ENCODE assay signal across 1 cellular context in the genomic region with DNA sequence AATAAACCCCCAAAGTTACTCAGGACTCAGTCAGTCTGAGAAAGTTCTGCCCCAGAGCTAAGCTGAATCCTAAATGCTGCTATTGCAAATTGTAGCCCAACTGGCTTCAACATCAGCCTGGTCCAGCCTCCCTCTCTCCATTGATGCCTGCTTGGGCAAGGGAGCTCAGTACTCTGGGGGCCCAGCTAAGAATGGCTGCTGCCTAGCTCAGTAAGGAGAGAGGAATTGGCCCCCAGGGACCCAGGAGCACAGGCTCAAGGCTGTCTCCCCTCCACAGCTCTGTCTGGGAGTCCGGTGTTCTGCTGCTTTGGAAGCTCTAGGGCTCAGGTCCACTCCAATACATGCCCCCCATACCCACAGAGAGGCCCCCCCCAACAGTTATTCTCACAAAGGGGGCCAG.
TF ChIP-seq lines count a peak whose summit lies in the region.

No MANE protein-coding gene starts in this region.

TF ChIP-seq in IMR-90, 13 proteins besides CTCF, POLR2A, EP300 and RAD21:
- TF ChIP-seq BHLHE40 (IDR thresholded peaks at IDR 0.05; ENCODE audit: low read depth, low read length) (no peak), RFX5 (IDR thresholded peaks at IDR 0.05; ENCODE audit: low read depth, low read length) (no peak), CEBPB (IDR thresholded peaks at IDR 0.05; ENCODE audit: low read depth, low read length) (no peak), SMC3 (IDR thresholded peaks at IDR 0.05; ENCODE audit: low read depth, low read length) (no peak), CHD1 (IDR thresholded peaks at IDR 0.05; ENCODE audit: low read depth, low read length) (no peak), FOS (IDR thresholded peaks at IDR 0.05; ENCODE audit: low read depth, low read length) (no peak), MAFK (IDR thresholded peaks at IDR 0.05; ENCODE audit: low read depth, low read length) (no peak), ELK1 (IDR thresholded peaks at IDR 0.05; ENCODE audit: borderline replicate concordance, low read depth, low read length) (no peak), NFE2L2 (IDR thresholded peaks at IDR 0.05; ENCODE audit: low read depth, low read length) (no peak), MAZ (IDR thresholded peaks at IDR 0.05; ENCODE audit: borderline replicate concordance, low read depth, low read length) (no peak), RCOR1 (IDR thresholded peaks at IDR 0.05; ENCODE audit: insufficient replicate concordance, low read length) (no peak), MXI1 (IDR thresholded peaks at IDR 0.05; ENCODE audit: borderline replicate concordance, low read depth, low read length) (no peak)
- TF ChIP-seq, protein P1, sequence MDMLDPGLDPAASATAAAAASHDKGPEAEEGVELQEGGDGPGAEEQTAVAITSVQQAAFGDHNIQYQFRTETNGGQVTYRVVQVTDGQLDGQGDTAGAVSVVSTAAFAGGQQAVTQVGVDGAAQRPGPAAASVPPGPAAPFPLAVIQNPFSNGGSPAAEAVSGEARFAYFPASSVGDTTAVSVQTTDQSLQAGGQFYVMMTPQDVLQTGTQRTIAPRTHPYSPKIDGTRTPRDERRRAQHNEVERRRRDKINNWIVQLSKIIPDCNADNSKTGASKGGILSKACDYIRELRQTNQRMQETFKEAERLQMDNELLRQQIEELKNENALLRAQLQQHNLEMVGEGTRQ (IDR thresholded peaks at IDR 0.05; ENCODE audit: low read depth, low read length) = no peak
TF ChIP-seq in IMR-90: peak in this region for 0.
